Comparison of ENCODE assay signal across 6 cellular contexts in genomic region chr9:121866927-121867326, GRCh38.
"Had no signal": no experiment of that assay in that cellular context is flagged by ENCODE, and none has a peak within 500 bp of the region (broad histone marks: within the 10 kb centered on the region; RNA-seq: fewer than 3 reads in every experiment).

No MANE protein-coding gene starts in this region.

- H3K9me3 Mint-ChIP-seq: GM23338, H9 had no signal

- ATAC-seq: GM23338, K562 had no signal

- H3K27ac Mint-ChIP-seq: GM23338, H9 had no signal

- H3K4me3 Mint-ChIP-seq: GM23338, H9 had no signal

- H3K4me3 ChIP-seq: GM23338, K562 had no signal

- DNase-seq: H9, HCEC 1CT, IMR-90, KG1 had no signal
